Comparison of ENCODE assay signal across 12 cellular contexts in the genomic region with DNA sequence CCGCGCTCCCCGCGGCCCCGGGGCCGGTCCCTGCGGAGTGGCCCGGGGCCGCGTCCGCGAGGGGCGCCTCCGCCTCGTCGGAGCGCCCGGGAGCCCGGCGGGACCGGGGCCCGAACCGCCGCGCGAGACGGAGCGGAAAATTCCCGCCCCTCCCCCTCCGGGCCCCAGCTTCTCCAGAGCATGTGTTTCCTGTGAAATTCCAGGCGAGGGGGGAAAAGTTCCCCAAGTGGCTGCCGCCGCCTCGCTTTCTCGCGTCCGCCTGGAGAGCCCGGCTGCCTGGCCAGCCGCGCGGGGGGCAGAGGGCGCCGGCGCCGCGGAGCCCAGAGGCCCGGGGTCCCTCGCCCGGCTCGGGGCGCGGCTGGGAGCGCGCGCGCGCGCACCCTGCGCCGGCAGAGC. TPM values are rescaled to one million over a fixed set of nuclear protein-coding genes. Genes with fewer than 3 reads are reported as not detected.
DNase-seq lines count a peak whose midpoint lies in the region; ATAC-seq and TF ChIP-seq lines count a peak whose summit lies in the region.
"Had no signal": no experiment of that assay in that cellular context is flagged by ENCODE, and none has a peak within 500 bp of the region (broad histone marks: within the 10 kb centered on the region; RNA-seq: fewer than 3 reads in every experiment).

No MANE protein-coding gene starts in this region.

- peaks cover 0 to 13% (median 0%) of the 10 kb centered on the region in 4 donors for H3K27me3 ChIP-seq in esophagus muscularis mucosa
- no peaks in the 10 kb centered on the region for H3K27me3 ChIP-seq in neural cell (ENCODE audit: insufficient read depth, low read depth, low read length)

- TF ChIP-seq EP300 in esophagus muscularis mucosa (IDR thresholded peaks at IDR 0.05) = no peak
- TF ChIP-seq EP300 in neural cell (conservative IDR thresholded peaks at IDR 0.05; ENCODE audit: poor library complexity, severe bottlenecking) = no peak

- peaks cover 24% of the 10 kb centered on the region for H3K4me1 Mint-ChIP-seq in activated CD4-positive, alpha-beta memory T cell treated with anti-CD3 and anti-CD28 coated beads, Interleukin-2, amount 10 ng/mL, durations not matched to agents 7 days and 5 days
- peaks cover 10% of the 10 kb centered on the region for H3K4me1 Mint-ChIP-seq in activated T-helper 1 cell treated with anti-CD3 and anti-CD28 coated beads, Interleukin-12 subunit alpha, Interleukin-12 subunit beta, Interleukin-2, Interleukin-4 antibody, amounts not matched to agents 30 ng/mL and 10 ng/mL and 1 ng/mL, durations not matched to agents 14 hours and 24 hours and 36 hours (ENCODE audit: low read depth)

- ATAC-seq in GM18498 (IDR thresholded peaks at IDR 0.05; ENCODE audit: unreplicated experiment) = no peak

- H3K27ac Mint-ChIP-seq in activated CD4-positive, alpha-beta memory T cell treated with anti-CD3 and anti-CD28 coated beads, Interleukin-2, amount 10 ng/mL, durations not matched to agents 7 days and 5 days = no peak overlapping the region
- no peak overlapping the region for H3K27ac Mint-ChIP-seq in activated T-helper 1 cell treated with anti-CD3 and anti-CD28 coated beads, Interleukin-12 subunit alpha, Interleukin-12 subunit beta, Interleukin-2, Interleukin-4 antibody, amounts not matched to agents 30 ng/mL and 10 ng/mL and 1 ng/mL, durations not matched to agents 14 hours and 24 hours and 36 hours
- H3K27ac Mint-ChIP-seq: immature natural killer cell had no signal

- peaks cover 41% of the 10 kb centered on the region for H3K79me2 ChIP-seq in neural cell (replicated peaks; ENCODE audit: insufficient read depth, low read length)

- POLR2A ChIA-PET in activated CD4-positive, alpha-beta memory T cell treated with anti-CD3 and anti-CD28 coated beads, Interleukin-2, amount 10 ng/mL, durations not matched to agents 7 days and 5 days (lab: Charles Lee) = interaction anchor here (1.5 kb wide), 1 partner anchor 11 kb away, joined by 5 read pairs; no protein-coding TSS in a partner anchor

- H3K4me2 ChIP-seq in neural cell (ENCODE audit: low read length) = no peak overlapping the region

- no peak overlapping the region for H3K4me3 Mint-ChIP-seq in activated CD4-positive, alpha-beta memory T cell treated with anti-CD3 and anti-CD28 coated beads, Interleukin-2, amount 10 ng/mL, durations not matched to agents 7 days and 5 days
- H3K4me3 Mint-ChIP-seq in activated T-helper 1 cell treated with anti-CD3 and anti-CD28 coated beads, Interleukin-12 subunit alpha, Interleukin-12 subunit beta, Interleukin-2, Interleukin-4 antibody, amounts not matched to agents 30 ng/mL and 10 ng/mL and 1 ng/mL, durations not matched to agents 14 hours and 24 hours and 36 hours = no peak overlapping the region

- no peak overlapping the region for H2AFZ ChIP-seq in neural cell (ENCODE audit: low read depth, low read length)

- H3K9me3 Mint-ChIP-seq in activated CD4-positive, alpha-beta memory T cell treated with anti-CD3 and anti-CD28 coated beads, Interleukin-2, amount 10 ng/mL, durations not matched to agents 7 days and 5 days = no peaks in the 10 kb centered on the region
- no peaks in the 10 kb centered on the region for H3K9me3 Mint-ChIP-seq in activated T-helper 1 cell treated with anti-CD3 and anti-CD28 coated beads, Interleukin-12 subunit alpha, Interleukin-12 subunit beta, Interleukin-2, Interleukin-4 antibody, amounts not matched to agents 30 ng/mL and 10 ng/mL and 1 ng/mL, durations not matched to agents 14 hours and 24 hours and 36 hours

- peak overlapping the region; percentile 78 for H3K9ac ChIP-seq in neural cell (ENCODE audit: low read length)

- peaks cover 36 to 57% (median 42%) of the 10 kb centered on the region in 4 donors for H3K4me1 ChIP-seq in esophagus muscularis mucosa

- peaks cover 6% of the 10 kb centered on the region for H4K20me1 ChIP-seq in neural cell (ENCODE audit: insufficient read depth)

- 0% methylated on average over 4 of the region's 60 CpGs for WGBS in esophagus muscularis mucosa

- H3K9me2 ChIP-seq in neural cell (ENCODE audit: insufficient read depth, low read length) = no peaks in the 10 kb centered on the region

- CTCF ChIA-PET in activated CD4-positive, alpha-beta memory T cell treated with anti-CD3 and anti-CD28 coated beads, Interleukin-2, amount 10 ng/mL, durations not matched to agents 7 days and 5 days (lab: Charles Lee) = no interaction called here

- H3K36me3 Mint-ChIP-seq in activated CD4-positive, alpha-beta memory T cell treated with anti-CD3 and anti-CD28 coated beads, Interleukin-2, amount 10 ng/mL, durations not matched to agents 7 days and 5 days (ENCODE audit: low read depth) = peaks cover 3% of the 10 kb centered on the region
- H3K36me3 Mint-ChIP-seq in activated T-helper 1 cell treated with anti-CD3 and anti-CD28 coated beads, Interleukin-12 subunit alpha, Interleukin-12 subunit beta, Interleukin-2, Interleukin-4 antibody, amounts not matched to agents 30 ng/mL and 10 ng/mL and 1 ng/mL, durations not matched to agents 14 hours and 24 hours and 36 hours (ENCODE audit: low read depth) = peaks cover 1% of the 10 kb centered on the region

- H3K9me3 ChIP-seq in esophagus muscularis mucosa (no peaks in the 10 kb centered on the region), neural cell (ENCODE audit: low read length) (no peaks in the 10 kb centered on the region)

- no peaks in the 10 kb centered on the region for H3F3A ChIP-seq in neural cell (ENCODE audit: insufficient read depth, low read length, poor library complexity, severe bottlenecking)

- no peak for TF ChIP-seq RAD21 in neural cell (conservative IDR thresholded peaks at IDR 0.05)

- peak overlapping the region; percentile 92 to 96 (median 95) for H3K27ac ChIP-seq in esophagus muscularis mucosa (replicated peaks in 1 of 4)
- H3K27ac ChIP-seq in neural cell (ENCODE audit: low read length) = peak overlapping the region; percentile 87

- no peak for TF ChIP-seq CTCF in AG09309 (IDR thresholded peaks at IDR 0.05; ENCODE audit: control insufficient read depth, insufficient read depth, low read depth, low read length, missing control alignments)
- no peak for TF ChIP-seq CTCF in esophagus muscularis mucosa (IDR thresholded peaks at IDR 0.05)
- no peak for TF ChIP-seq CTCF in neural cell (IDR thresholded peaks at IDR 0.05; ENCODE audit: poor library complexity, severe bottlenecking)

- H3K4me3 ChIP-seq in AG09309 (ENCODE audit: control insufficient read depth, low read depth, low read length) (peak overlapping the region; percentile 88), esophagus muscularis mucosa (peak overlapping the region; percentile 71 to 88 (median 78)), neural cell (ENCODE audit: low read length) (peak overlapping the region; percentile 75)

- H3K36me3 ChIP-seq in esophagus muscularis mucosa (peaks cover 0 to under 1% (median 0%) of the 10 kb centered on the region in 4 donors), neural cell (ENCODE audit: insufficient read depth, low read length) (no peaks in the 10 kb centered on the region)

- no peak for TF ChIP-seq POLR2A in esophagus muscularis mucosa (IDR thresholded peaks at IDR 0.05; ENCODE audit: low read depth)

- no peak for DNase-seq in AG09309 (ENCODE audit: low read depth)
- peak; percentile 8 for DNase-seq in LHCN-M2 (ENCODE audit: low read depth)
- DNase-seq in esophagus muscularis mucosa (ENCODE audit: extremely low spot score) = no peak
- DNase-seq in activated CD4-positive, alpha-beta memory T cell treated with anti-CD3 and anti-CD28 coated beads, Interleukin-2, amount 10 ng/mL, durations not matched to agents 7 days and 5 days = no peak
- DNase-seq in activated T-helper 1 cell treated with anti-CD3 and anti-CD28 coated beads, Interleukin-12 subunit alpha, Interleukin-12 subunit beta, Interleukin-2, Interleukin-4 antibody, amounts not matched to agents 30 ng/mL and 10 ng/mL and 1 ng/mL, durations not matched to agents 14 hours and 24 hours and 36 hours (ENCODE audit: low spot score) = no peak
- no peak for DNase-seq in A172 (ENCODE audit: low spot score)
- DNase-seq: activated gamma-delta T cell treated with Interleukin-2 at 50 U/mL for 16 hours, DMS79, immature natural killer cell, SHP77 treated with DMSO at 0.1 percent for 48 hours had no signal

- H3K27me3 Mint-ChIP-seq in activated CD4-positive, alpha-beta memory T cell treated with anti-CD3 and anti-CD28 coated beads, Interleukin-2, amount 10 ng/mL, durations not matched to agents 7 days and 5 days = peaks cover 81% of the 10 kb centered on the region
- H3K27me3 Mint-ChIP-seq in activated T-helper 1 cell treated with anti-CD3 and anti-CD28 coated beads, Interleukin-12 subunit alpha, Interleukin-12 subunit beta, Interleukin-2, Interleukin-4 antibody, amounts not matched to agents 30 ng/mL and 10 ng/mL and 1 ng/mL, durations not matched to agents 14 hours and 24 hours and 36 hours (ENCODE audit: insufficient read depth) = peaks cover 81% of the 10 kb centered on the region

- intact Hi-C loops in esophagus muscularis mucosa (cut with DNase I) = loop anchor here (5.0 kb wide), 1 partner anchor 529 kb away; no protein-coding TSS in a partner anchor
- intact Hi-C loops in activated T-helper 1 cell treated with anti-CD3 and anti-CD28 coated beads, Interleukin-12 subunit alpha, Interleukin-12 subunit beta, Interleukin-2, Interleukin-4 antibody, amounts not matched to agents 30 ng/mL and 10 ng/mL and 1 ng/mL, durations not matched to agents 14 hours and 24 hours and 36 hours (cut with micrococcal nuclease) = no loop called here

RNA-seq across cellular contexts. Expression of a gene that starts 0.9 kb away (rescaled TPM):
- total RNA-seq in LHCN-M2 (2014; rRNA removed) = 0.13 and 0.57 TPM in 2 replicates
- 0.92 TPM for polyA plus RNA-seq in LHCN-M2 (2012)
- 100 to 1,000 TPM in 1 of 4 donors, 10 to 100 TPM in 3; 44.1 to 104 (median 49.4) TPM for total RNA-seq in esophagus muscularis mucosa
- 9.7 and 10.0 TPM in 2 replicates for polyA plus RNA-seq in neural cell
- 39.4 and 44.7 TPM in 2 replicates for polyA minus RNA-seq in neural cell
- total RNA-seq in activated CD4-positive, alpha-beta memory T cell treated with anti-CD3 and anti-CD28 coated beads, Interleukin-2, amount 10 ng/mL, durations not matched to agents 7 days and 5 days = under 1 TPM; 0.30 TPM
- 0.18 and 0.27 TPM in 2 replicates for total RNA-seq in activated T-helper 1 cell treated with anti-CD3 and anti-CD28 coated beads, Interleukin-12 subunit alpha, Interleukin-12 subunit beta, Interleukin-2, Interleukin-4 antibody, amounts not matched to agents 30 ng/mL and 10 ng/mL and 1 ng/mL, durations not matched to agents 14 hours and 24 hours and 36 hours
- 0.05 and 0.22 TPM in 2 replicates for total RNA-seq in A172 (2014; rRNA removed; shearing (Covaris generic))

RNA-seq across cellular contexts. Expression of a gene that starts 49.4 kb away (rescaled TPM):
- 17.2 and 20.8 TPM in 2 replicates for total RNA-seq in LHCN-M2 (2014; rRNA removed)
- 9.0 TPM for polyA plus RNA-seq in LHCN-M2 (2012)
- 10 to 100 TPM; 22.0 to 26.5 (median 24.4) TPM for total RNA-seq in esophagus muscularis mucosa
- polyA plus RNA-seq in neural cell = 12.5 and 14.1 TPM in 2 replicates
- polyA minus RNA-seq in neural cell = 16.8 and 17.9 TPM in 2 replicates
- 10 to 100 TPM; 17.8 to 18.6 TPM for total RNA-seq in activated CD4-positive, alpha-beta memory T cell treated with anti-CD3 and anti-CD28 coated beads, Interleukin-2, amount 10 ng/mL, durations not matched to agents 7 days and 5 days
- total RNA-seq in activated T-helper 1 cell treated with anti-CD3 and anti-CD28 coated beads, Interleukin-12 subunit alpha, Interleukin-12 subunit beta, Interleukin-2, Interleukin-4 antibody, amounts not matched to agents 30 ng/mL and 10 ng/mL and 1 ng/mL, durations not matched to agents 14 hours and 24 hours and 36 hours = 8.8 and 9.8 TPM in 2 replicates
- 4.9 and 9.6 TPM in 2 replicates for total RNA-seq in A172 (2014; rRNA removed; shearing (Covaris generic))

Comparison
In these comparisons a context has a peak if more than half of its experiments do, and no peak if none do; other contexts are left out.
1. RNA of a gene that starts 0.9 kb away (total RNA-seq): 44.1 to 104 TPM in esophagus muscularis mucosa; 0.13 to 0.57 TPM in LHCN-M2, 0.30 TPM in activated CD4-positive, alpha-beta memory T cell treated with anti-CD3 and anti-CD28 coated beads, Interleukin-2, amount 10 ng/mL, durations not matched to agents 7 days and 5 days, 0.18 to 0.27 TPM in activated T-helper 1 cell treated with anti-CD3 and anti-CD28 coated beads, Interleukin-12 subunit alpha, Interleukin-12 subunit beta, Interleukin-2, Interleukin-4 antibody, amounts not matched to agents 30 ng/mL and 10 ng/mL and 1 ng/mL, durations not matched to agents 14 hours and 24 hours and 36 hours and 0.05 to 0.22 TPM in A172; every median in the first group is over 10 times any median in the second.
2. Peak in every context shown above with its lines, with median percentiles within 50 percentile points of each other: H3K4me3 ChIP-seq.